ENCODE assay signal across 16 cellular contexts in the genomic region with DNA sequence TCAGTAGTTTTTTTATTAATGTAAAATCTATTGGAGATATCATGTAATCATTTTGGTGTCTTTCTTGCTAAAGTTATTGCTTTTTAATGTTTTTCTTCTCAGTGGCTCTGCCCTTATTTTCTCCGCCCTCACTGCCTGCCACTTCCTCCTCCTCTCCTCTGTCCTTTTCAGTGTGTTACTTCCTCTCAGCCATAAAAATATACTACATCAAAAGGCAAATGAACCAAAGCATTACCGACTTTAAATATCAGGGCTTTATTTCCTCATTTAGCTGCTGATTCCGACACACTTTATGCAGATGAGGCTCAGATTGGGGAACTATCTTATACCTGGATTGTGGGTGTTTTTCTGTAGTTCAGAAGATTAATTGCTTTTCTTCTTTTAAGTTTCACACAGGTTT.
DNase-seq lines count a peak whose midpoint lies in the region; ATAC-seq and TF ChIP-seq lines count a peak whose summit lies in the region.
"Had no signal": no experiment of that assay in that cellular context is flagged by ENCODE, and none has a peak within 500 bp of the region (broad histone marks: within the 10 kb centered on the region; RNA-seq: fewer than 3 reads in every experiment).

No MANE protein-coding gene starts in this region.

- peaks cover 17% of the 10 kb centered on the region for H3K4me1 Mint-ChIP-seq in activated CD4-positive, alpha-beta T cell treated with anti-CD3 and anti-CD28 coated beads, Interleukin-2, amount 10 ng/mL, durations not matched to agents 24 days and 14 days
- H3K4me1 Mint-ChIP-seq in activated CD8-positive, alpha-beta T cell treated with anti-CD3 and anti-CD28 coated beads for 36 hours (ENCODE audit: low read depth) = peaks cover 33% of the 10 kb centered on the region
- peaks cover 7% of the 10 kb centered on the region for H3K4me1 Mint-ChIP-seq in stimulated activated effector memory CD8-positive, alpha-beta T cell treated with anti-CD3 and anti-CD28 coated beads, Interleukin-12 subunit alpha, Interleukin-12 subunit beta, amount 100 ng/mL, for 72 hours

- H3K4me3 ChIP-seq in esophagus squamous epithelium = no peak overlapping the region
- H3K4me3 ChIP-seq: A549, body of pancreas, MG63, ovary had no signal

- H3K27me3 Mint-ChIP-seq in activated CD4-positive, alpha-beta T cell treated with anti-CD3 and anti-CD28 coated beads, Interleukin-2, amount 10 ng/mL, durations not matched to agents 24 days and 14 days = peaks cover 2% of the 10 kb centered on the region
- no peaks in the 10 kb centered on the region for H3K27me3 Mint-ChIP-seq in activated CD8-positive, alpha-beta T cell treated with anti-CD3 and anti-CD28 coated beads for 36 hours

- intact Hi-C loops in activated CD4-positive, alpha-beta T cell treated with anti-CD3 and anti-CD28 coated beads, Interleukin-2, amount 10 ng/mL, durations not matched to agents 24 days and 14 days (cut with micrococcal nuclease) = loop anchor here (10.0 kb wide), 2 partner anchors 59 to 119 kb away; a partner anchor contains a TSS
- intact Hi-C loops in activated CD8-positive, alpha-beta T cell treated with anti-CD3 and anti-CD28 coated beads for 36 hours (cut with micrococcal nuclease) = no loop called here
- intact Hi-C loops in esophagus squamous epithelium (cut with DNase I) = no loop called here

- no peak for DNase-seq in activated CD4-positive, alpha-beta T cell treated with anti-CD3 and anti-CD28 coated beads, Interleukin-2, amount 10 ng/mL, durations not matched to agents 24 days and 14 days
- DNase-seq in activated CD4-positive, alpha-beta T cell treated with anti-CD3 and anti-CD28 coated beads, Interleukin-2, amount 50 U/mL, for 1 hour = no peak
- DNase-seq in MV-4-11 (lab: John Stamatoyannopoulos, UW) (peak; percentile 65), esophagus squamous epithelium (lab: John Stamatoyannopoulos, UW) (no peak), NCI-H1092 treated with DMSO at 0.1 percent for 48 hours (lab: John Stamatoyannopoulos, UW) (no peak)
- peak; percentile 23 for DNase-seq in activated CD8-positive, alpha-beta T cell treated with anti-CD3 and anti-CD28 coated beads for 36 hours
- DNase-seq in stimulated activated effector memory CD8-positive, alpha-beta T cell treated with anti-CD3 and anti-CD28 coated beads, Interleukin-12 subunit alpha, Interleukin-12 subunit beta, amount 100 ng/mL, for 72 hours (ENCODE audit: low spot score in 2 of 2) = no peak
- DNase-seq: activated CD8-positive, alpha-beta memory T cell treated with anti-CD3 and anti-CD28 coated beads, Interleukin-2, amount 50 U/mL, for 48 hours; body of pancreas; foreskin fibroblast; MG63; midbrain; NCI-H2171 treated with DMSO at 0.1 percent for 48 hours; ovary had no signal

- no peak for TF ChIP-seq POLR2A in esophagus squamous epithelium (IDR thresholded peaks at IDR 0.05)

- H3K4me1 ChIP-seq in esophagus squamous epithelium = no peaks in the 10 kb centered on the region
- H3K4me1 ChIP-seq: A549, body of pancreas had no signal

- H3K27me3 ChIP-seq in esophagus squamous epithelium = no peaks in the 10 kb centered on the region
- H3K27me3 ChIP-seq: body of pancreas, MG63, ovary had no signal

- no peaks in the 10 kb centered on the region for H3K9me3 ChIP-seq in esophagus squamous epithelium
- H3K9me3 ChIP-seq: A549, body of pancreas, ovary had no signal

- POLR2A ChIA-PET in activated CD8-positive, alpha-beta T cell treated with anti-CD3 and anti-CD28 coated beads for 36 hours (lab: Charles Lee) = no interaction called here

- H3K27ac ChIP-seq in esophagus squamous epithelium = no peak overlapping the region
- H3K27ac ChIP-seq: A549, body of pancreas, ovary had no signal

- H3K36me3 Mint-ChIP-seq in activated CD4-positive, alpha-beta T cell treated with anti-CD3 and anti-CD28 coated beads, Interleukin-2, amount 10 ng/mL, durations not matched to agents 24 days and 14 days (ENCODE audit: low read depth) = no peaks in the 10 kb centered on the region
- H3K36me3 Mint-ChIP-seq in activated CD8-positive, alpha-beta T cell treated with anti-CD3 and anti-CD28 coated beads for 36 hours (ENCODE audit: low read depth) = no peaks in the 10 kb centered on the region
- H3K36me3 Mint-ChIP-seq in stimulated activated effector memory CD8-positive, alpha-beta T cell treated with anti-CD3 and anti-CD28 coated beads, Interleukin-12 subunit alpha, Interleukin-12 subunit beta, amount 100 ng/mL, for 72 hours = no peaks in the 10 kb centered on the region

- no peak for TF ChIP-seq CTCF in activated CD8-positive, alpha-beta T cell treated with anti-CD3 and anti-CD28 coated beads for 36 hours (IDR thresholded peaks at IDR 0.05)
- no peak for TF ChIP-seq CTCF in esophagus squamous epithelium (IDR thresholded peaks at IDR 0.05)

- peak overlapping the region; percentile 1 for H3K27ac Mint-ChIP-seq in activated CD4-positive, alpha-beta T cell treated with anti-CD3 and anti-CD28 coated beads, Interleukin-2, amount 10 ng/mL, durations not matched to agents 24 days and 14 days
- H3K27ac Mint-ChIP-seq in activated CD8-positive, alpha-beta T cell treated with anti-CD3 and anti-CD28 coated beads for 36 hours = peak overlapping the region; percentile 77
- H3K27ac Mint-ChIP-seq in stimulated activated effector memory CD8-positive, alpha-beta T cell treated with anti-CD3 and anti-CD28 coated beads, Interleukin-12 subunit alpha, Interleukin-12 subunit beta, amount 100 ng/mL, for 72 hours = peak overlapping the region; percentile 17

- H3K36me3 ChIP-seq in esophagus squamous epithelium = no peaks in the 10 kb centered on the region
- H3K36me3 ChIP-seq: MG63, ovary had no signal

- peak; percentile 67 for ATAC-seq in activated CD8-positive, alpha-beta T cell treated with anti-CD3 and anti-CD28 coated beads for 36 hours
- no peak for ATAC-seq in stimulated activated effector memory CD8-positive, alpha-beta T cell treated with anti-CD3 and anti-CD28 coated beads, Interleukin-12 subunit alpha, Interleukin-12 subunit beta, amount 100 ng/mL, for 72 hours
- ATAC-seq in GM19324 (IDR thresholded peaks at IDR 0.05; ENCODE audit: low FRiP score, unreplicated experiment) = no peak
- ATAC-seq: A549, body of pancreas had no signal

- H3K4me3 Mint-ChIP-seq in activated CD4-positive, alpha-beta T cell treated with anti-CD3 and anti-CD28 coated beads, Interleukin-2, amount 10 ng/mL, durations not matched to agents 24 days and 14 days = peak overlapping the region; percentile 32
- H3K4me3 Mint-ChIP-seq in activated CD8-positive, alpha-beta T cell treated with anti-CD3 and anti-CD28 coated beads for 36 hours = no peak overlapping the region
- peak overlapping the region; percentile 2 for H3K4me3 Mint-ChIP-seq in stimulated activated effector memory CD8-positive, alpha-beta T cell treated with anti-CD3 and anti-CD28 coated beads, Interleukin-12 subunit alpha, Interleukin-12 subunit beta, amount 100 ng/mL, for 72 hours

- CTCF ChIA-PET in activated CD8-positive, alpha-beta T cell treated with anti-CD3 and anti-CD28 coated beads for 36 hours (lab: Charles Lee) = interaction anchor here (0.9 kb wide), 1 partner anchor 171 kb away, joined by 4 read pairs; no protein-coding TSS in a partner anchor

- 57 to 65% methylated on average over 3 of the region's 3 CpGs for WGBS in esophagus squamous epithelium, 2 donors

- H3K9me3 Mint-ChIP-seq in activated CD4-positive, alpha-beta T cell treated with anti-CD3 and anti-CD28 coated beads, Interleukin-2, amount 10 ng/mL, durations not matched to agents 24 days and 14 days = peaks cover 14% of the 10 kb centered on the region
- H3K9me3 Mint-ChIP-seq in activated CD8-positive, alpha-beta T cell treated with anti-CD3 and anti-CD28 coated beads for 36 hours = no peaks in the 10 kb centered on the region
- no peaks in the 10 kb centered on the region for H3K9me3 Mint-ChIP-seq in stimulated activated effector memory CD8-positive, alpha-beta T cell treated with anti-CD3 and anti-CD28 coated beads, Interleukin-12 subunit alpha, Interleukin-12 subunit beta, amount 100 ng/mL, for 72 hours

Comparison
In these comparisons a context has a peak if more than half of its experiments do, and no peak if none do; other contexts are left out.
1. DNase-seq: peak in MV-4-11 (single experiment) and activated CD8-positive, alpha-beta T cell treated with anti-CD3 and anti-CD28 coated beads for 36 hours (single experiment); none in activated CD4-positive, alpha-beta T cell treated with anti-CD3 and anti-CD28 coated beads, Interleukin-2, amount 10 ng/mL, durations not matched to agents 24 days and 14 days (single experiment), activated CD4-positive, alpha-beta T cell treated with anti-CD3 and anti-CD28 coated beads, Interleukin-2, amount 50 U/mL, for 1 hour (single experiment), stimulated activated effector memory CD8-positive, alpha-beta T cell treated with anti-CD3 and anti-CD28 coated beads, Interleukin-12 subunit alpha, Interleukin-12 subunit beta, amount 100 ng/mL, for 72 hours (0 of 2), esophagus squamous epithelium (single experiment) and NCI-H1092 treated with DMSO at 0.1 percent for 48 hours (single experiment).
2. H3K27ac Mint-ChIP-seq: peak in every context shown above with its lines; median percentile 77 in activated CD8-positive, alpha-beta T cell treated with anti-CD3 and anti-CD28 coated beads for 36 hours; 17 in stimulated activated effector memory CD8-positive, alpha-beta T cell treated with anti-CD3 and anti-CD28 coated beads, Interleukin-12 subunit alpha, Interleukin-12 subunit beta, amount 100 ng/mL, for 72 hours; 1 in activated CD4-positive, alpha-beta T cell treated with anti-CD3 and anti-CD28 coated beads, Interleukin-2, amount 10 ng/mL, durations not matched to agents 24 days and 14 days.